1 cellular context compared by ENCODE assay signal in the genomic region with DNA sequence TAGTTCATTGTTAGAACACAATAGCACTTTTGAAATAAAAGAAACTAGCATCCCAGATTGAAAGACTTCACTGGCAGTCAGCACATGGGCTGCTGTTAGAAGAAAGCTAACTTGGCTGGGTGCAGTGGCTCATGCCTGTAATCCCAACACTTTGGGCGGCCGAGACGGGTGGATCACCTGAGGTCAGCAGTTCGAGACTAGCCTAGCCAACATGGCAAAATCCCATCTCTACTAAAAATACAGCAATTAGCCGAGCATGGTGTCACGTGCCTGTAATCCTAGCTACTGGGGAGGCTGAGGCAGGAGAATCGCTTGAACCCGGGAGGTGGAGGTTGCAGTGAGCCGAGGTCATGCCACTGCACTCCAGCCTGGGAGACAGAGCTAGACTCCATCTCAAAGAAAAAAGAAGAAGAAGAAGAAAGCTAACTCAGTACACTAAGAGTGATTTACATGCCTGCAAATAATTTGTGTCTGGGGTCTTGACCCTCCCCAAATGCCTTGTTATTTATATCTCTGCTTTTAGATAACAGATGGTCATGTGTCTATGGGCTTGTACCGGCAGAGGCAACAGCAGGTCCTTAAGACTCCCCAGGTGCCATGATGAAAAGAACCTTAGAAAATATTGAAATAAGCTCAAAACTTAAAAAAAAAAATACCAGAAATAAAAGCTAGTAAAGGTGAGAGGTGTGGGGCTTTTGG.
TF ChIP-seq lines count a peak whose summit lies in the region.

No MANE protein-coding gene starts in this region.

TF ChIP-seq in K562, 482 proteins besides CTCF, POLR2A, EP300 and RAD21 (continued from another document and continues in another):
- TF ChIP-seq, protein P1, sequence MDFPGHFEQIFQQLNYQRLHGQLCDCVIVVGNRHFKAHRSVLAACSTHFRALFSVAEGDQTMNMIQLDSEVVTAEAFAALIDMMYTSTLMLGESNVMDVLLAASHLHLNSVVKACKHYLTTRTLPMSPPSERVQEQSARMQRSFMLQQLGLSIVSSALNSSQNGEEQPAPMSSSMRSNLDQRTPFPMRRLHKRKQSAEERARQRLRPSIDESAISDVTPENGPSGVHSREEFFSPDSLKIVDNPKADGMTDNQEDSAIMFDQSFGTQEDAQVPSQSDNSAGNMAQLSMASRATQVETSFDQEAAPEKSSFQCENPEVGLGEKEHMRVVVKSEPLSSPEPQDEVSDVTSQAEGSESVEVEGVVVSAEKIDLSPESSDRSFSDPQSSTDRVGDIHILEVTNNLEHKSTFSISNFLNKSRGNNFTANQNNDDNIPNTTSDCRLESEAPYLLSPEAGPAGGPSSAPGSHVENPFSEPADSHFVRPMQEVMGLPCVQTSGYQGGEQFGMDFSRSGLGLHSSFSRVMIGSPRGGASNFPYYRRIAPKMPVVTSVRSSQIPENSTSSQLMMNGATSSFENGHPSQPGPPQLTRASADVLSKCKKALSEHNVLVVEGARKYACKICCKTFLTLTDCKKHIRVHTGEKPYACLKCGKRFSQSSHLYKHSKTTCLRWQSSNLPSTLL (IDR thresholded peaks at IDR 0.05), result no peak
- TF ChIP-seq BRD4 (IDR thresholded peaks at IDR 0.05) (0 out of 2 replicates have a peak, but pooled peaks have one; percentile 61), HNRNPK (IDR thresholded peaks at IDR 0.05; ENCODE audit: low read depth, low read length, poor library complexity, severe bottlenecking) (no peak), ETV1 (tag; conservative IDR thresholded peaks at IDR 0.05; ENCODE audit: low read depth) (peak; percentile 38; the same call in 1 of the 2 replicates), CREBBP (IDR thresholded peaks at IDR 0.05; ENCODE audit: low read depth, low read length) (no peak), ZNF431 (CRISPR knock-in tag; IDR thresholded peaks at IDR 0.05) (no peak), PYGO2 (tag; IDR thresholded peaks at IDR 0.05) (0 out of 2 replicates have a peak, but pooled peaks have one; percentile 32), ERF (CRISPR knock-in tag; IDR thresholded peaks at IDR 0.05) (0 out of 2 replicates have a peak, but pooled peaks have one; percentile 23), SUPT5H (IDR thresholded peaks at IDR 0.05) (no peak), NR2C1 (IDR thresholded peaks at IDR 0.05) (no peak), NR2C1 (tag; IDR thresholded peaks at IDR 0.05) (peak; percentile 41; the same call in 1 of the 2 replicates), MCM2 (IDR thresholded peaks at IDR 0.05; ENCODE audit: low read depth) (no peak), NR4A1 (CRISPR knock-in tag; IDR thresholded peaks at IDR 0.05) (no peak), NR4A1 (tag; IDR thresholded peaks at IDR 0.05) (peak; percentile 79; the same call in 1 of the 2 replicates)
- TF ChIP-seq, protein P2, sequence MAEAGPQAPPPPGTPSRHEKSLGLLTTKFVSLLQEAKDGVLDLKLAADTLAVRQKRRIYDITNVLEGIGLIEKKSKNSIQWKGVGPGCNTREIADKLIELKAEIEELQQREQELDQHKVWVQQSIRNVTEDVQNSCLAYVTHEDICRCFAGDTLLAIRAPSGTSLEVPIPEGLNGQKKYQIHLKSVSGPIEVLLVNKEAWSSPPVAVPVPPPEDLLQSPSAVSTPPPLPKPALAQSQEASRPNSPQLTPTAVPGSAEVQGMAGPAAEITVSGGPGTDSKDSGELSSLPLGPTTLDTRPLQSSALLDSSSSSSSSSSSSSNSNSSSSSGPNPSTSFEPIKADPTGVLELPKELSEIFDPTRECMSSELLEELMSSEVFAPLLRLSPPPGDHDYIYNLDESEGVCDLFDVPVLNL (CRISPR knock-in tag; IDR thresholded peaks at IDR 0.05; ENCODE audit: low read depth), result no peak
- TF ChIP-seq, protein P3, sequence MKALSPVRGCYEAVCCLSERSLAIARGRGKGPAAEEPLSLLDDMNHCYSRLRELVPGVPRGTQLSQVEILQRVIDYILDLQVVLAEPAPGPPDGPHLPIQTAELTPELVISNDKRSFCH (CRISPR knock-in tag; IDR thresholded peaks at IDR 0.05), result no peak
- TF ChIP-seq, protein P3 (tag; IDR thresholded peaks at IDR 0.05), result peak; percentile 63; the same call in 1 of the 2 replicates
- TF ChIP-seq, protein P4, sequence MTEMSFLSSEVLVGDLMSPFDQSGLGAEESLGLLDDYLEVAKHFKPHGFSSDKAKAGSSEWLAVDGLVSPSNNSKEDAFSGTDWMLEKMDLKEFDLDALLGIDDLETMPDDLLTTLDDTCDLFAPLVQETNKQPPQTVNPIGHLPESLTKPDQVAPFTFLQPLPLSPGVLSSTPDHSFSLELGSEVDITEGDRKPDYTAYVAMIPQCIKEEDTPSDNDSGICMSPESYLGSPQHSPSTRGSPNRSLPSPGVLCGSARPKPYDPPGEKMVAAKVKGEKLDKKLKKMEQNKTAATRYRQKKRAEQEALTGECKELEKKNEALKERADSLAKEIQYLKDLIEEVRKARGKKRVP (CRISPR knock-in tag; IDR thresholded peaks at IDR 0.05), result 0 out of 2 replicates have a peak, but pooled peaks have one; percentile 33
- TF ChIP-seq, protein P5, sequence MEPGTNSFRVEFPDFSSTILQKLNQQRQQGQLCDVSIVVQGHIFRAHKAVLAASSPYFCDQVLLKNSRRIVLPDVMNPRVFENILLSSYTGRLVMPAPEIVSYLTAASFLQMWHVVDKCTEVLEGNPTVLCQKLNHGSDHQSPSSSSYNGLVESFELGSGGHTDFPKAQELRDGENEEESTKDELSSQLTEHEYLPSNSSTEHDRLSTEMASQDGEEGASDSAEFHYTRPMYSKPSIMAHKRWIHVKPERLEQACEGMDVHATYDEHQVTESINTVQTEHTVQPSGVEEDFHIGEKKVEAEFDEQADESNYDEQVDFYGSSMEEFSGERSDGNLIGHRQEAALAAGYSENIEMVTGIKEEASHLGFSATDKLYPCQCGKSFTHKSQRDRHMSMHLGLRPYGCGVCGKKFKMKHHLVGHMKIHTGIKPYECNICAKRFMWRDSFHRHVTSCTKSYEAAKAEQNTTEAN (CRISPR knock-in tag; IDR thresholded peaks at IDR 0.05), result no peak
- TF ChIP-seq, protein P6, sequence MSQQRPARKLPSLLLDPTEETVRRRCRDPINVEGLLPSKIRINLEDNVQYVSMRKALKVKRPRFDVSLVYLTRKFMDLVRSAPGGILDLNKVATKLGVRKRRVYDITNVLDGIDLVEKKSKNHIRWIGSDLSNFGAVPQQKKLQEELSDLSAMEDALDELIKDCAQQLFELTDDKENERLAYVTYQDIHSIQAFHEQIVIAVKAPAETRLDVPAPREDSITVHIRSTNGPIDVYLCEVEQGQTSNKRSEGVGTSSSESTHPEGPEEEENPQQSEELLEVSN (IDR thresholded peaks at IDR 0.05; ENCODE audit: borderline replicate concordance in 1 of 2, extremely low read depth in 1 of 2, insufficient read depth in 1 of 2, insufficient read length in 1 of 2, low read depth in 1 of 2, low read length in 1 of 2, poor library complexity in 1 of 2, severe bottlenecking in 1 of 2), result no peak
- TF ChIP-seq, protein P7, sequence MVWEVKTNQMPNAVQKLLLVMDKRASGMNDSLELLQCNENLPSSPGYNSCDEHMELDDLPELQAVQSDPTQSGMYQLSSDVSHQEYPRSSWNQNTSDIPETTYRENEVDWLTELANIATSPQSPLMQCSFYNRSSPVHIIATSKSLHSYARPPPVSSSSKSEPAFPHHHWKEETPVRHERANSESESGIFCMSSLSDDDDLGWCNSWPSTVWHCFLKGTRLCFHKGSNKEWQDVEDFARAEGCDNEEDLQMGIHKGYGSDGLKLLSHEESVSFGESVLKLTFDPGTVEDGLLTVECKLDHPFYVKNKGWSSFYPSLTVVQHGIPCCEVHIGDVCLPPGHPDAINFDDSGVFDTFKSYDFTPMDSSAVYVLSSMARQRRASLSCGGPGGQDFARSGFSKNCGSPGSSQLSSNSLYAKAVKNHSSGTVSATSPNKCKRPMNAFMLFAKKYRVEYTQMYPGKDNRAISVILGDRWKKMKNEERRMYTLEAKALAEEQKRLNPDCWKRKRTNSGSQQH (CRISPR knock-in tag; IDR thresholded peaks at IDR 0.05), result peak; percentile 68; the same call in 1 of the 2 replicates
- TF ChIP-seq, protein P8, sequence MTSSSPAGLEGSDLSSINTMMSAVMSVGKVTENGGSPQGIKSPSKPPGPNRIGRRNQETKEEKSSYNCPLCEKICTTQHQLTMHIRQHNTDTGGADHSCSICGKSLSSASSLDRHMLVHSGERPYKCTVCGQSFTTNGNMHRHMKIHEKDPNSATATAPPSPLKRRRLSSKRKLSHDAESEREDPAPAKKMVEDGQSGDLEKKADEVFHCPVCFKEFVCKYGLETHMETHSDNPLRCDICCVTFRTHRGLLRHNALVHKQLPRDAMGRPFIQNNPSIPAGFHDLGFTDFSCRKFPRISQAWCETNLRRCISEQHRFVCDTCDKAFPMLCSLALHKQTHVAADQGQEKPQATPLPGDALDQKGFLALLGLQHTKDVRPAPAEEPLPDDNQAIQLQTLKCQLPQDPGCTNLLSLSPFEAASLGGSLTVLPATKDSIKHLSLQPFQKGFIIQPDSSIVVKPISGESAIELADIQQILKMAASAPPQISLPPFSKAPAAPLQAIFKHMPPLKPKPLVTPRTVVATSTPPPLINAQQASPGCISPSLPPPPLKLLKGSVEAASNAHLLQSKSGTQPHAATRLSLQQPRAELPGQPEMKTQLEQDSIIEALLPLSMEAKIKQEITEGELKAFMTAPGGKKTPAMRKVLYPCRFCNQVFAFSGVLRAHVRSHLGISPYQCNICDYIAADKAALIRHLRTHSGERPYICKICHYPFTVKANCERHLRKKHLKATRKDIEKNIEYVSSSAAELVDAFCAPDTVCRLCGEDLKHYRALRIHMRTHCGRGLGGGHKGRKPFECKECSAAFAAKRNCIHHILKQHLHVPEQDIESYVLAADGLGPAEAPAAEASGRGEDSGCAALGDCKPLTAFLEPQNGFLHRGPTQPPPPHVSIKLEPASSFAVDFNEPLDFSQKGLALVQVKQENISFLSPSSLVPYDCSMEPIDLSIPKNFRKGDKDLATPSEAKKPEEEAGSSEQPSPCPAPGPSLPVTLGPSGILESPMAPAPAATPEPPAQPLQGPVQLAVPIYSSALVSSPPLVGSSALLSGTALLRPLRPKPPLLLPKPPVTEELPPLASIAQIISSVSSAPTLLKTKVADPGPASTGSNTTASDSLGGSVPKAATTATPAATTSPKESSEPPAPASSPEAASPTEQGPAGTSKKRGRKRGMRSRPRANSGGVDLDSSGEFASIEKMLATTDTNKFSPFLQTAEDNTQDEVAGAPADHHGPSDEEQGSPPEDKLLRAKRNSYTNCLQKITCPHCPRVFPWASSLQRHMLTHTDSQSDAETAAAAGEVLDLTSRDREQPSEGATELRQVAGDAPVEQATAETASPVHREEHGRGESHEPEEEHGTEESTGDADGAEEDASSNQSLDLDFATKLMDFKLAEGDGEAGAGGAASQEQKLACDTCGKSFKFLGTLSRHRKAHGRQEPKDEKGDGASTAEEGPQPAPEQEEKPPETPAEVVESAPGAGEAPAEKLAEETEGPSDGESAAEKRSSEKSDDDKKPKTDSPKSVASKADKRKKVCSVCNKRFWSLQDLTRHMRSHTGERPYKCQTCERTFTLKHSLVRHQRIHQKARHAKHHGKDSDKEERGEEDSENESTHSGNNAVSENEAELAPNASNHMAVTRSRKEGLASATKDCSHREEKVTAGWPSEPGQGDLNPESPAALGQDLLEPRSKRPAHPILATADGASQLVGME (CRISPR knock-in tag; IDR thresholded peaks at IDR 0.05), result 0 out of 2 replicates have a peak, but pooled peaks have one; percentile 30
- TF ChIP-seq, protein P9, sequence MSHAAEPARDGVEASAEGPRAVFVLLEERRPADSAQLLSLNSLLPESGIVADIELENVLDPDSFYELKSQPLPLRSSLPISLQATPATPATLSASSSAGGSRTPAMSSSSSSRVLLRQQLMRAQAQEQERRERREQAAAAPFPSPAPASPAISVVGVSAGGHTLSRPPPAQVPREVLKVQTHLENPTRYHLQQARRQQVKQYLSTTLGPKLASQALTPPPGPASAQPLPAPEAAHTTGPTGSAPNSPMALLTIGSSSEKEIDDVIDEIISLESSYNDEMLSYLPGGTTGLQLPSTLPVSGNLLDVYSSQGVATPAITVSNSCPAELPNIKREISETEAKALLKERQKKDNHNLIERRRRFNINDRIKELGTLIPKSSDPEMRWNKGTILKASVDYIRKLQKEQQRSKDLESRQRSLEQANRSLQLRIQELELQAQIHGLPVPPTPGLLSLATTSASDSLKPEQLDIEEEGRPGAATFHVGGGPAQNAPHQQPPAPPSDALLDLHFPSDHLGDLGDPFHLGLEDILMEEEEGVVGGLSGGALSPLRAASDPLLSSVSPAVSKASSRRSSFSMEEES (CRISPR knock-in tag; IDR thresholded peaks at IDR 0.05), result peak; percentile 43; the same call in 1 of the 2 replicates
- TF ChIP-seq, protein P10, sequence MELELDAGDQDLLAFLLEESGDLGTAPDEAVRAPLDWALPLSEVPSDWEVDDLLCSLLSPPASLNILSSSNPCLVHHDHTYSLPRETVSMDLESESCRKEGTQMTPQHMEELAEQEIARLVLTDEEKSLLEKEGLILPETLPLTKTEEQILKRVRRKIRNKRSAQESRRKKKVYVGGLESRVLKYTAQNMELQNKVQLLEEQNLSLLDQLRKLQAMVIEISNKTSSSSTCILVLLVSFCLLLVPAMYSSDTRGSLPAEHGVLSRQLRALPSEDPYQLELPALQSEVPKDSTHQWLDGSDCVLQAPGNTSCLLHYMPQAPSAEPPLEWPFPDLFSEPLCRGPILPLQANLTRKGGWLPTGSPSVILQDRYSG (tag; conservative IDR thresholded peaks at IDR 0.05; ENCODE audit: low read depth), result peak; percentile 57; the same call in 1 of the 2 replicates
- TF ChIP-seq, protein P11, sequence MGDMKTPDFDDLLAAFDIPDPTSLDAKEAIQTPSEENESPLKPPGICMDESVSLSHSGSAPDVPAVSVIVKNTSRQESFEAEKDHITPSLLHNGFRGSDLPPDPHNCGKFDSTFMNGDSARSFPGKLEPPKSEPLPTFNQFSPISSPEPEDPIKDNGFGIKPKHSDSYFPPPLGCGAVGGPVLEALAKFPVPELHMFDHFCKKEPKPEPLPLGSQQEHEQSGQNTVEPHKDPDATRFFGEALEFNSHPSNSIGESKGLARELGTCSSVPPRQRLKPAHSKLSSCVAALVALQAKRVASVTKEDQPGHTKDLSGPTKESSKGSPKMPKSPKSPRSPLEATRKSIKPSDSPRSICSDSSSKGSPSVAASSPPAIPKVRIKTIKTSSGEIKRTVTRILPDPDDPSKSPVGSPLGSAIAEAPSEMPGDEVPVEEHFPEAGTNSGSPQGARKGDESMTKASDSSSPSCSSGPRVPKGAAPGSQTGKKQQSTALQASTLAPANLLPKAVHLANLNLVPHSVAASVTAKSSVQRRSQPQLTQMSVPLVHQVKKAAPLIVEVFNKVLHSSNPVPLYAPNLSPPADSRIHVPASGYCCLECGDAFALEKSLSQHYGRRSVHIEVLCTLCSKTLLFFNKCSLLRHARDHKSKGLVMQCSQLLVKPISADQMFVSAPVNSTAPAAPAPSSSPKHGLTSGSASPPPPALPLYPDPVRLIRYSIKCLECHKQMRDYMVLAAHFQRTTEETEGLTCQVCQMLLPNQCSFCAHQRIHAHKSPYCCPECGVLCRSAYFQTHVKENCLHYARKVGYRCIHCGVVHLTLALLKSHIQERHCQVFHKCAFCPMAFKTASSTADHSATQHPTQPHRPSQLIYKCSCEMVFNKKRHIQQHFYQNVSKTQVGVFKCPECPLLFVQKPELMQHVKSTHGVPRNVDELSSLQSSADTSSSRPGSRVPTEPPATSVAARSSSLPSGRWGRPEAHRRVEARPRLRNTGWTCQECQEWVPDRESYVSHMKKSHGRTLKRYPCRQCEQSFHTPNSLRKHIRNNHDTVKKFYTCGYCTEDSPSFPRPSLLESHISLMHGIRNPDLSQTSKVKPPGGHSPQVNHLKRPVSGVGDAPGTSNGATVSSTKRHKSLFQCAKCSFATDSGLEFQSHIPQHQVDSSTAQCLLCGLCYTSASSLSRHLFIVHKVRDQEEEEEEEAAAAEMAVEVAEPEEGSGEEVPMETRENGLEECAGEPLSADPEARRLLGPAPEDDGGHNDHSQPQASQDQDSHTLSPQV (IDR thresholded peaks at IDR 0.05), result 0 out of 2 replicates have a peak, but pooled peaks have one; percentile 38
- TF ChIP-seq, protein P12, sequence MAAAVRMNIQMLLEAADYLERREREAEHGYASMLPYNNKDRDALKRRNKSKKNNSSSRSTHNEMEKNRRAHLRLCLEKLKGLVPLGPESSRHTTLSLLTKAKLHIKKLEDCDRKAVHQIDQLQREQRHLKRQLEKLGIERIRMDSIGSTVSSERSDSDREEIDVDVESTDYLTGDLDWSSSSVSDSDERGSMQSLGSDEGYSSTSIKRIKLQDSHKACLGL (CRISPR knock-in tag; IDR thresholded peaks at IDR 0.05; ENCODE audit: borderline replicate concordance, poor library complexity, severe bottlenecking), result peak; percentile 17
